In genomic region chr14:33676135-33676566, GRCh38 we compare ENCODE assay signal across 8 cellular contexts.
DNase-seq lines count a peak whose midpoint lies in the region; ATAC-seq, FAIRE-seq and TF ChIP-seq lines count a peak whose summit lies in the region.

No MANE protein-coding gene starts in this region.

- TF ChIP-seq CTCF in right atrium auricular region (IDR thresholded peaks at IDR 0.05) (peak in 1 of 2 donors; percentile 47), GM12878 (IDR thresholded peaks at IDR 0.05 in 2 of 3, conservative IDR thresholded peaks at IDR 0.05 in 1 of 3; ENCODE audit: control insufficient read depth in 2 of 3, extremely low read depth in 1 of 3, insufficient read depth in 1 of 3, low read depth in 3 of 3, low read length in 3 of 3) (peak; percentile 14 to 51 (median 31); a peak in 4 of 6 replicates), kidney (IDR thresholded peaks at IDR 0.05; ENCODE audit: borderline replicate concordance, extremely low read depth, insufficient read depth) (peak; percentile 17)

- H3K4me3 ChIP-seq in right atrium auricular region = peak overlapping the region in 1 of 2 donors; percentile 11
- no peak overlapping the region for H3K4me3 ChIP-seq in GM12878
- no peak overlapping the region for H3K4me3 ChIP-seq in kidney (ENCODE audit: low read length in 2 of 2)

- CTCF ChIA-PET in GM12878 (lab: Yijun Ruan, JAX) = interaction anchor here (0.6 to 13.0 kb wide), 81 partner anchors 10 to 1087 kb away, joined by 3 to 334 read pairs (median 5); no protein-coding TSS in a partner anchor

- POLR2A ChIA-PET in GM12878 (lab: Charles Lee) = interaction anchor here (0.6 to 3.1 kb wide), 12 partner anchors 15 to 166 kb away, joined by 3 to 22 read pairs (median 4); no protein-coding TSS in a partner anchor

- in situ Hi-C loops in GM12878 (cut with MboI) = no loop called here

- no peak overlapping the region for H3K4me2 ChIP-seq in GM12878 (ENCODE audit: control insufficient read depth, insufficient read depth)

- RAD21 ChIA-PET in GM12878 (lab: Charles Lee; ENCODE audit: unreplicated experiment) = interaction anchor here (0.8 to 13.3 kb wide), 64 partner anchors 11 to 647 kb away, joined by 3 to 264 read pairs (median 5); no protein-coding TSS in a partner anchor

- H3K27me3 ChIP-seq in right atrium auricular region (no peaks in the 10 kb centered on the region), GM12878 (replicated peaks in 1 of 2; ENCODE audit: control insufficient read depth in 2 of 2, insufficient read depth in 2 of 2, low read length in 1 of 2) (no peaks in the 10 kb centered on the region)

- TF ChIP-seq POLR2A in GM12878 (IDR thresholded peaks at IDR 0.05; ENCODE audit: low read depth, low read length) = no peak

- TF ChIP-seq EP300 in GM12878 (IDR thresholded peaks at IDR 0.05; ENCODE audit: borderline replicate concordance in 1 of 2, control insufficient read depth in 1 of 2, low read depth in 2 of 2, low read length in 2 of 2) = no peak

- SMC1A ChIA-PET in GM12878 (lab: Charles Lee; ENCODE audit: uncharacterized antibody, unreplicated experiment) = interaction anchor here (0.6 to 10.7 kb wide), 73 partner anchors 9 to 1098 kb away, joined by 3 to 158 read pairs (median 6); no protein-coding TSS in a partner anchor

- no peak for ATAC-seq in Right ventricle myocardium inferior
- peak; percentile 94 for ATAC-seq in GM12878
- no peak for ATAC-seq in GM21390 (IDR thresholded peaks at IDR 0.05; ENCODE audit: unreplicated experiment)
- ATAC-seq in GM19328 (IDR thresholded peaks at IDR 0.05; ENCODE audit: unreplicated experiment) = no peak

- H3K36me3 ChIP-seq in right atrium auricular region = no peaks in the 10 kb centered on the region
- no peaks in the 10 kb centered on the region for H3K36me3 ChIP-seq in GM12878 (ENCODE audit: control insufficient read depth in 2 of 2, insufficient read depth in 2 of 2, low read length in 1 of 2)
- H3K36me3 ChIP-seq in kidney (ENCODE audit: control insufficient read depth in 1 of 2, insufficient read depth in 2 of 2, low read length in 2 of 2) = no peaks in the 10 kb centered on the region

- intact Hi-C loops in Right ventricle myocardium inferior (cut with DNase I) = loop anchor here (5.0 kb wide), 1 partner anchor 116 kb away; no protein-coding TSS in a partner anchor
- intact Hi-C loops in GM12878 (cut with micrococcal nuclease; ENCODE audit: unreplicated experiment) = loop anchor here (1.0 kb wide), 1 partner anchor 116 kb away; no protein-coding TSS in a partner anchor
- intact Hi-C loops in kidney (cut with DNase I) = no loop called here

- 0 out of 2 replicates have a peak, but pooled peaks have one; percentile 15 for TF ChIP-seq RAD21 in GM12878 (IDR thresholded peaks at IDR 0.05; ENCODE audit: insufficient read depth, low read depth, low read length)

- no peak overlapping the region for H2AFZ ChIP-seq in GM12878 (ENCODE audit: control insufficient read depth, low read depth, low read length)

- H3K79me2 ChIP-seq in GM12878 (ENCODE audit: control insufficient read depth, insufficient read depth, low read length) = no peaks in the 10 kb centered on the region

- H3K27ac ChIP-seq in right atrium auricular region = no peak overlapping the region
- H3K27ac ChIP-seq in GM12878 (ENCODE audit: control insufficient read depth, insufficient read depth) = no peak overlapping the region
- H3K27ac ChIP-seq in kidney (ENCODE audit: low read depth in 2 of 2, low read length in 2 of 2) = no peak overlapping the region

- no TSS peak for BruUV-seq in GM12878 (replicated peaks; lab: Mats Ljungman, UMichigan)

- H3K4me1 ChIP-seq in right atrium auricular region (no peaks in the 10 kb centered on the region), GM12878 (ENCODE audit: control insufficient read depth, insufficient read depth, low read length) (no peaks in the 10 kb centered on the region), kidney (ENCODE audit: control insufficient read depth in 1 of 2, insufficient read depth in 1 of 2, low read depth in 1 of 2, low read length in 2 of 2) (no peaks in the 10 kb centered on the region)

- 23% methylated on average over 7 of the region's 7 CpGs for WGBS in GM12878 (ENCODE audit: insufficient coverage, insufficient replicate concordance, low lambda C conversion rate, missing lambda C conversion rate)

- H4K20me1 ChIP-seq in GM12878 (ENCODE audit: control insufficient read depth, insufficient read depth) = no peaks in the 10 kb centered on the region

- no peaks in the 10 kb centered on the region for H3K9me3 ChIP-seq in right atrium auricular region
- no peaks in the 10 kb centered on the region for H3K9me3 ChIP-seq in GM12878 (replicated peaks; ENCODE audit: control insufficient read depth, insufficient read depth, low read length)
- H3K9me3 ChIP-seq in kidney (ENCODE audit: control insufficient read depth in 1 of 2, low read length in 2 of 2) = no peaks in the 10 kb centered on the region

- H3K9ac ChIP-seq in GM12878 (ENCODE audit: control insufficient read depth, insufficient read depth, low read length) (no peak overlapping the region), kidney (ENCODE audit: low read length in 2 of 2) (no peak overlapping the region)

- no peak for FAIRE-seq in GM12878 (lab: Jason Lieb, UNC)
- FAIRE-seq in kidney (lab: Jason Lieb, UNC) = no peak

- DNase-seq in Right ventricle myocardium inferior (ENCODE audit: missing footprints) = peak; percentile 65
- no peak for DNase-seq in right atrium auricular region (ENCODE audit: low spot score)
- DNase-seq in NCI-H2029 (lab: John Stamatoyannopoulos, UW) = peak; percentile 100
- no peak for DNase-seq in GM12878 (ENCODE audit: low read depth, low spot score)
- DNase-seq in kidney = no peak
- DNase-seq in activated naive CD4-positive, alpha-beta T cell treated with anti-CD3 and anti-CD28 coated beads, Interleukin-2, amount 50 U/mL, for 16 hours = no peak

TF ChIP-seq in GM12878, 131 proteins besides CTCF, POLR2A, EP300 and RAD21 (continues in another document):
- TF ChIP-seq PKNOX1 (IDR thresholded peaks at IDR 0.05) (no peak), MYB (IDR thresholded peaks at IDR 0.05; ENCODE audit: borderline replicate concordance, low read depth, low read length) (no peak), IRF4 (IDR thresholded peaks at IDR 0.05; ENCODE audit: low read depth, low read length) (no peak), SPI1 (IDR thresholded peaks at IDR 0.05; ENCODE audit: borderline replicate concordance, insufficient read depth, low read depth, low read length) (no peak), TARDBP (IDR thresholded peaks at IDR 0.05; ENCODE audit: borderline replicate concordance) (no peak), RFX5 (IDR thresholded peaks at IDR 0.05; ENCODE audit: low read depth, low read length) (no peak), SP1 (IDR thresholded peaks at IDR 0.05; ENCODE audit: low read depth, low read length) (no peak), YBX1 (IDR thresholded peaks at IDR 0.05) (no peak), SMAD5 (IDR thresholded peaks at IDR 0.05; ENCODE audit: low read depth) (no peak), BHLHE40 (IDR thresholded peaks at IDR 0.05; ENCODE audit: borderline replicate concordance in 1 of 2, low read depth in 2 of 2, low read length in 1 of 2) (peak; percentile 30 to 81; a peak in 3 of 4 replicates), TAF1 (IDR thresholded peaks at IDR 0.05; ENCODE audit: borderline replicate concordance, low read depth, low read length) (no peak), NR2F1 (conservative IDR thresholded peaks at IDR 0.05) (no peak), POLR2AphosphoS2 (IDR thresholded peaks at IDR 0.05; ENCODE audit: low read depth, low read length) (no peak), EED (IDR thresholded peaks at IDR 0.05; ENCODE audit: low read depth) (no peak), RUNX3 (IDR thresholded peaks at IDR 0.05; ENCODE audit: low read length) (no peak), MEF2A (IDR thresholded peaks at IDR 0.05; ENCODE audit: insufficient read depth, low read depth, low read length) (no peak), FOXM1 (IDR thresholded peaks at IDR 0.05; ENCODE audit: low read depth, low read length) (no peak)
- TF ChIP-seq, protein P1, sequence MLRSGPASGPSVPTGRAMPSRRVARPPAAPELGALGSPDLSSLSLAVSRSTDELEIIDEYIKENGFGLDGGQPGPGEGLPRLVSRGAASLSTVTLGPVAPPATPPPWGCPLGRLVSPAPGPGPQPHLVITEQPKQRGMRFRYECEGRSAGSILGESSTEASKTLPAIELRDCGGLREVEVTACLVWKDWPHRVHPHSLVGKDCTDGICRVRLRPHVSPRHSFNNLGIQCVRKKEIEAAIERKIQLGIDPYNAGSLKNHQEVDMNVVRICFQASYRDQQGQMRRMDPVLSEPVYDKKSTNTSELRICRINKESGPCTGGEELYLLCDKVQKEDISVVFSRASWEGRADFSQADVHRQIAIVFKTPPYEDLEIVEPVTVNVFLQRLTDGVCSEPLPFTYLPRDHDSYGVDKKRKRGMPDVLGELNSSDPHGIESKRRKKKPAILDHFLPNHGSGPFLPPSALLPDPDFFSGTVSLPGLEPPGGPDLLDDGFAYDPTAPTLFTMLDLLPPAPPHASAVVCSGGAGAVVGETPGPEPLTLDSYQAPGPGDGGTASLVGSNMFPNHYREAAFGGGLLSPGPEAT (IDR thresholded peaks at IDR 0.05; ENCODE audit: low read depth) = no peak
- TF ChIP-seq, protein P2, sequence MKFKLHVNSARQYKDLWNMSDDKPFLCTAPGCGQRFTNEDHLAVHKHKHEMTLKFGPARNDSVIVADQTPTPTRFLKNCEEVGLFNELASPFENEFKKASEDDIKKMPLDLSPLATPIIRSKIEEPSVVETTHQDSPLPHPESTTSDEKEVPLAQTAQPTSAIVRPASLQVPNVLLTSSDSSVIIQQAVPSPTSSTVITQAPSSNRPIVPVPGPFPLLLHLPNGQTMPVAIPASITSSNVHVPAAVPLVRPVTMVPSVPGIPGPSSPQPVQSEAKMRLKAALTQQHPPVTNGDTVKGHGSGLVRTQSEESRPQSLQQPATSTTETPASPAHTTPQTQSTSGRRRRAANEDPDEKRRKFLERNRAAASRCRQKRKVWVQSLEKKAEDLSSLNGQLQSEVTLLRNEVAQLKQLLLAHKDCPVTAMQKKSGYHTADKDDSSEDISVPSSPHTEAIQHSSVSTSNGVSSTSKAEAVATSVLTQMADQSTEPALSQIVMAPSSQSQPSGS (IDR thresholded peaks at IDR 0.05; ENCODE audit: low read length) = no peak

Comparison
In these comparisons a context has a peak if more than half of its experiments do, and no peak if none do; other contexts are left out.
1. DNase-seq: peak in Right ventricle myocardium inferior (single experiment) and NCI-H2029 (single experiment); none in right atrium auricular region (single experiment), GM12878 (single experiment), kidney (single experiment) and activated naive CD4-positive, alpha-beta T cell treated with anti-CD3 and anti-CD28 coated beads, Interleukin-2, amount 50 U/mL, for 16 hours (single experiment).